ENCODE assay signal across 19 cellular contexts in the genomic region with DNA sequence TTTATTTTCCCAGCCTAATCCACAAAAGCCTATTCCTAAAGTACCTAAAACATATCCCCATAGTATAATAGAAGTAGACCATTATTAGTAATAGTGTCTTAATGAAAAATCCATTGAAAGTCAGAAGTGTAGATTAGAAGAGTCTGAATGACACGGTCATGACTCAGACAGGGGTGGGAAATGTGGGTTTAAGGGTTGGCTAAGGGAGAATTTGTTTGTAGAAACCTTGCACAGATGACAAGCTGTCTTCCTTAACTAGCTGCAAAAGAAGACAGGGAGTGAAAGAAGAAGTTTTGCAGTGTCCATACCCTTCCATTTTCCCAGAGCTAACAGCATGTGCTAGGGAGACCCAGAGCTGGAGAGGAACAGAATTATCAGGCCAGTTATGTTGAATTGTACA.
A peak's percentile ranks its signal among the peaks of the same experiment; 100 is the strongest.
DNase-seq lines count a peak whose midpoint lies in the region; ATAC-seq and TF ChIP-seq lines count a peak whose summit lies in the region.
"Had no signal": no experiment of that assay in that cellular context is flagged by ENCODE, and none has a peak within 500 bp of the region (broad histone marks: within the 10 kb centered on the region; RNA-seq: fewer than 3 reads in every experiment).

No MANE protein-coding gene starts in this region.

- peaks cover 17% of the 10 kb centered on the region for H3K4me1 Mint-ChIP-seq in activated T-helper 2 cell treated with anti-CD3 and anti-CD28 coated beads, Interferon-gamma antibody, Interleukin-2, Interleukin-4, amounts not matched to agents 10 μg/mL and 5 μg/mL and 100 μg/mL, durations not matched to agents 14 hours and 24 hours and 36 hours (ENCODE audit: low read depth)

- no peak overlapping the region for H4K8ac ChIP-seq in IMR-90 (ENCODE audit: low read depth in 2 of 2, low read length in 2 of 2)

- no peak overlapping the region for H2AK9ac ChIP-seq in IMR-90 (replicated peaks; ENCODE audit: low read depth, low read length, poor library complexity)

- H3K4me1 ChIP-seq in IMR-90 (ENCODE audit: control insufficient read depth, insufficient read depth, low read length) = no peaks in the 10 kb centered on the region
- H3K4me1 ChIP-seq: lower lobe of right lung, stomach had no signal

- H4K20me1 ChIP-seq in IMR-90 (ENCODE audit: insufficient read depth, low read length) = no peaks in the 10 kb centered on the region

- no peaks in the 10 kb centered on the region for H3K9me3 ChIP-seq in IMR-90 (ENCODE audit: control insufficient read depth, insufficient read depth, low read length)
- H3K9me3 ChIP-seq: lower lobe of right lung, stomach had no signal

- peak overlapping the region; percentile 39; the same call in 1 of the 2 replicates for H3K4me2 ChIP-seq in IMR-90 (ENCODE audit: low read depth, low read length)
- H3K4me2 ChIP-seq: PC-9 had no signal

- TF ChIP-seq POLR2A in IMR-90 (IDR thresholded peaks at IDR 0.05; ENCODE audit: low read depth, low read length) = no peak

- no peak overlapping the region for H3K4me3 ChIP-seq in IMR-90 (ENCODE audit: insufficient read depth, low read depth, low read length)
- H3K4me3 ChIP-seq: lower lobe of right lung, PC-9, stomach had no signal

- TF ChIP-seq RAD21 in IMR-90 (IDR thresholded peaks at IDR 0.05; ENCODE audit: low read length) = no peak

- no peak overlapping the region for H3K18ac ChIP-seq in IMR-90 (ENCODE audit: low read depth, low read length)

- H3K9ac ChIP-seq in IMR-90 (ENCODE audit: low read depth, low read length) = no peak overlapping the region

- WGBS in IMR-90 (ENCODE audit: extremely low coverage in 2 of 2, insufficient read length in 1 of 2), 2 experiments = no CpG with 5 or more reads among the region's 1 CpG

- no peak overlapping the region for H3K27ac ChIP-seq in IMR-90 (ENCODE audit: insufficient read depth, low read length)
- H3K27ac ChIP-seq: lower lobe of right lung, PC-9, stomach had no signal

- peak; percentile 67 for DNase-seq in EH (ENCODE audit: low read depth)
- DNase-seq in IMR-90 = peak; percentile 73
- DNase-seq in activated T-helper 2 cell treated with anti-CD3 and anti-CD28 coated beads, Interferon-gamma antibody, Interleukin-2, Interleukin-4, amounts not matched to agents 10 μg/mL and 5 μg/mL and 100 μg/mL, durations not matched to agents 14 hours and 24 hours and 36 hours (ENCODE audit: low spot score) = no peak
- peak; percentile 47 for DNase-seq in glomerular visceral epithelial cell (ENCODE audit: extremely low spot score)
- no peak for DNase-seq in UCSD-AML1 (lab: John Stamatoyannopoulos, UW; ENCODE audit: unreplicated experiment)
- DNase-seq in putamen (ENCODE audit: low spot score) = no peak
- DNase-seq: activated CD4-positive, alpha-beta T cell treated with anti-CD3 and anti-CD28 coated beads, Interleukin-2, amount 50 U/mL, for 4 hours; activated gamma-delta T cell; C1 segment of cervical spinal cord; caudate nucleus; DND-41; lower lobe of right lung; NCI-H1417 treated with DMSO at 0.1 percent for 48 hours; NCI-H2227 treated with DMSO at 0.1 percent for 48 hours; PC-9; stomach had no signal

- no peak overlapping the region for H3K4ac ChIP-seq in IMR-90 (ENCODE audit: low read depth, low read length)

- H3K9me1 ChIP-seq in IMR-90 (ENCODE audit: insufficient read depth, low read length) = no peaks in the 10 kb centered on the region

- no peak overlapping the region for H2AK5ac ChIP-seq in IMR-90 (ENCODE audit: low read depth, low read length)

- H3K79me1 ChIP-seq in IMR-90 (ENCODE audit: low read depth in 1 of 2, low read length in 2 of 2) = no peaks in the 10 kb centered on the region

- no peaks in the 10 kb centered on the region for H3K36me3 Mint-ChIP-seq in activated T-helper 2 cell treated with anti-CD3 and anti-CD28 coated beads, Interferon-gamma antibody, Interleukin-2, Interleukin-4, amounts not matched to agents 10 μg/mL and 5 μg/mL and 100 μg/mL, durations not matched to agents 14 hours and 24 hours and 36 hours (ENCODE audit: low read depth)

- H3K56ac ChIP-seq in IMR-90 (ENCODE audit: extremely low read depth, insufficient read depth, low read length) = no peak overlapping the region

- peak overlapping the region; percentile 62 for H3K27ac Mint-ChIP-seq in activated T-helper 2 cell treated with anti-CD3 and anti-CD28 coated beads, Interferon-gamma antibody, Interleukin-2, Interleukin-4, amounts not matched to agents 10 μg/mL and 5 μg/mL and 100 μg/mL, durations not matched to agents 14 hours and 24 hours and 36 hours

- H3K27me3 ChIP-seq in IMR-90 (ENCODE audit: control insufficient read depth, insufficient read depth, low read length) = no peaks in the 10 kb centered on the region
- H3K27me3 ChIP-seq: stomach had no signal

- H2BK15ac ChIP-seq in IMR-90 (ENCODE audit: low read depth, low read length) = no peak overlapping the region

- no peak overlapping the region for H3K14ac ChIP-seq in IMR-90 (replicated peaks; ENCODE audit: low read depth, low read length)

- no peak overlapping the region for H4K91ac ChIP-seq in IMR-90 (ENCODE audit: insufficient read depth, low read depth, low read length)

- dilution Hi-C loops in IMR-90 (cut with HindIII; ENCODE audit: low sequenced_read_pairs, unreplicated experiment) = no loop called here

- H2BK5ac ChIP-seq in IMR-90 (ENCODE audit: low read depth, low read length, poor library complexity, severe bottlenecking) = no peak overlapping the region

- no peak overlapping the region for H2BK20ac ChIP-seq in IMR-90 (ENCODE audit: low read depth, low read length)

- CTCF ChIA-PET in IMR-90 (lab: Yijun Ruan, JAX) = interaction anchor here (0.6 kb wide), 1 partner anchor 26 kb away, joined by 3 read pairs; no protein-coding TSS in a partner anchor

- intact Hi-C loops in IMR-90 (cut with micrococcal nuclease) = no loop called here
- intact Hi-C loops in activated T-helper 2 cell treated with anti-CD3 and anti-CD28 coated beads, Interferon-gamma antibody, Interleukin-2, Interleukin-4, amounts not matched to agents 10 μg/mL and 5 μg/mL and 100 μg/mL, durations not matched to agents 14 hours and 24 hours and 36 hours (cut with micrococcal nuclease) = loop anchor here (2.0 kb wide), 1 partner anchor 17 kb away; no protein-coding TSS in a partner anchor

- no peaks in the 10 kb centered on the region for H3K9me3 Mint-ChIP-seq in activated T-helper 2 cell treated with anti-CD3 and anti-CD28 coated beads, Interferon-gamma antibody, Interleukin-2, Interleukin-4, amounts not matched to agents 10 μg/mL and 5 μg/mL and 100 μg/mL, durations not matched to agents 14 hours and 24 hours and 36 hours

- no peaks in the 10 kb centered on the region for H3K27me3 Mint-ChIP-seq in activated T-helper 2 cell treated with anti-CD3 and anti-CD28 coated beads, Interferon-gamma antibody, Interleukin-2, Interleukin-4, amounts not matched to agents 10 μg/mL and 5 μg/mL and 100 μg/mL, durations not matched to agents 14 hours and 24 hours and 36 hours (ENCODE audit: low read depth)

- BruUV-seq in IMR-90 (replicated peaks; lab: Mats Ljungman, UMichigan) = no TSS peak

- in situ Hi-C loops in IMR-90 (cut with MboI; ENCODE audit: low sequenced_read_pairs) = no loop called here

- H3K23ac ChIP-seq in IMR-90 (ENCODE audit: low read depth, low read length) = no peak overlapping the region

- H2AFZ ChIP-seq in IMR-90 (replicated peaks; ENCODE audit: low read length, poor library complexity) = no peak overlapping the region
- H2AFZ ChIP-seq: PC-9 had no signal

- H4K5ac ChIP-seq in IMR-90 (ENCODE audit: low read depth, low read length) = no peak overlapping the region

- ATAC-seq in IMR-90 (ENCODE audit: low read depth) (peak; percentile 83), HG02678 (IDR thresholded peaks at IDR 0.05; ENCODE audit: unreplicated experiment) (no peak), HG02610 (IDR thresholded peaks at IDR 0.05; ENCODE audit: unreplicated experiment) (no peak)
- ATAC-seq: lower lobe of right lung had no signal

- no peak overlapping the region for H2BK120ac ChIP-seq in IMR-90 (ENCODE audit: low read depth, low read length)

- no peak overlapping the region for H3K4me3 Mint-ChIP-seq in activated T-helper 2 cell treated with anti-CD3 and anti-CD28 coated beads, Interferon-gamma antibody, Interleukin-2, Interleukin-4, amounts not matched to agents 10 μg/mL and 5 μg/mL and 100 μg/mL, durations not matched to agents 14 hours and 24 hours and 36 hours (ENCODE audit: low read depth)
- H3K4me3 Mint-ChIP-seq: neural crest cell had no signal

- H3K36me3 ChIP-seq in IMR-90 (ENCODE audit: control insufficient read depth, insufficient read depth, low read length) = no peaks in the 10 kb centered on the region
- H3K36me3 ChIP-seq: lower lobe of right lung, stomach had no signal

- POLR2A ChIA-PET in IMR-90 (lab: Charles Lee; ENCODE audit: unreplicated experiment) = no interaction called here

- no peak for TF ChIP-seq CTCF in IMR-90 (conservative IDR thresholded peaks at IDR 0.05; ENCODE audit: low read depth, low read length)

TF ChIP-seq in IMR-90, 13 proteins besides CTCF, POLR2A, EP300 and RAD21:
- TF ChIP-seq FOS (IDR thresholded peaks at IDR 0.05; ENCODE audit: low read depth, low read length) (0 out of 2 replicates have a peak, but pooled peaks have one; percentile 15), SMC3 (IDR thresholded peaks at IDR 0.05; ENCODE audit: low read depth, low read length) (no peak), RCOR1 (IDR thresholded peaks at IDR 0.05; ENCODE audit: insufficient replicate concordance, low read length) (no peak), MAZ (IDR thresholded peaks at IDR 0.05; ENCODE audit: borderline replicate concordance, low read depth, low read length) (no peak)
- TF ChIP-seq, protein P1, sequence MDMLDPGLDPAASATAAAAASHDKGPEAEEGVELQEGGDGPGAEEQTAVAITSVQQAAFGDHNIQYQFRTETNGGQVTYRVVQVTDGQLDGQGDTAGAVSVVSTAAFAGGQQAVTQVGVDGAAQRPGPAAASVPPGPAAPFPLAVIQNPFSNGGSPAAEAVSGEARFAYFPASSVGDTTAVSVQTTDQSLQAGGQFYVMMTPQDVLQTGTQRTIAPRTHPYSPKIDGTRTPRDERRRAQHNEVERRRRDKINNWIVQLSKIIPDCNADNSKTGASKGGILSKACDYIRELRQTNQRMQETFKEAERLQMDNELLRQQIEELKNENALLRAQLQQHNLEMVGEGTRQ (IDR thresholded peaks at IDR 0.05; ENCODE audit: low read depth, low read length) = no peak
- TF ChIP-seq, protein P2, sequence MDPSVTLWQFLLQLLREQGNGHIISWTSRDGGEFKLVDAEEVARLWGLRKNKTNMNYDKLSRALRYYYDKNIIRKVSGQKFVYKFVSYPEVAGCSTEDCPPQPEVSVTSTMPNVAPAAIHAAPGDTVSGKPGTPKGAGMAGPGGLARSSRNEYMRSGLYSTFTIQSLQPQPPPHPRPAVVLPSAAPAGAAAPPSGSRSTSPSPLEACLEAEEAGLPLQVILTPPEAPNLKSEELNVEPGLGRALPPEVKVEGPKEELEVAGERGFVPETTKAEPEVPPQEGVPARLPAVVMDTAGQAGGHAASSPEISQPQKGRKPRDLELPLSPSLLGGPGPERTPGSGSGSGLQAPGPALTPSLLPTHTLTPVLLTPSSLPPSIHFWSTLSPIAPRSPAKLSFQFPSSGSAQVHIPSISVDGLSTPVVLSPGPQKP (IDR thresholded peaks at IDR 0.05; ENCODE audit: borderline replicate concordance, low read depth, low read length) = no peak

Comparison
In these comparisons a context has a peak if more than half of its experiments do, and no peak if none do; other contexts are left out.
1. DNase-seq: peak in EH (single experiment), IMR-90 (single experiment) and glomerular visceral epithelial cell (single experiment); none in activated T-helper 2 cell treated with anti-CD3 and anti-CD28 coated beads, Interferon-gamma antibody, Interleukin-2, Interleukin-4, amounts not matched to agents 10 μg/mL and 5 μg/mL and 100 μg/mL, durations not matched to agents 14 hours and 24 hours and 36 hours (single experiment), UCSD-AML1 (single experiment) and putamen (single experiment).